Comparison of ENCODE assay signal across 18 cellular contexts in the genomic region with DNA sequence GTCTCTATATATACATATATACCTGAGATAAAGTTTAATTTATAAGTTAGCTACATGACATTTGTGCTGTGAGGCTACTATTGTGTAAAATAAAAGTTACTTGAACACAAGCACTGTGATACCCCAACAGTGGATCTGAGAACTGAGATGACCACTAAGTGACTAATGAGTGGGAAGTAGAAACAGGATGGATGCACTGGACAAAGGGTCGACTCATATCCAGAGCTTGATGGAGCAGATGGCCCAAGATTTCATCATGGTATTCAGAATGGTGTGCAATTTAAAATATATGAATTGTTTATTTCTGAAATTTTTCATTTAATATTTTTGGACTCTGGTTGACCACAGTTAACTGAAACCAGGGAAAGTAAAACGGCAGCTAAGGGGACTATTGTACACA.
DNase-seq lines count a peak whose midpoint lies in the region; ATAC-seq and TF ChIP-seq lines count a peak whose summit lies in the region.
"Had no signal": no experiment of that assay in that cellular context is flagged by ENCODE, and none has a peak within 500 bp of the region (broad histone marks: within the 10 kb centered on the region; RNA-seq: fewer than 3 reads in every experiment).

No MANE protein-coding gene starts in this region.

- H3K4me3 ChIP-seq in sigmoid colon, result no peak overlapping the region
- H3K4me3 ChIP-seq: coronary artery, heart left ventricle, transverse colon had no signal

- no peaks in the 10 kb centered on the region for H3K36me3 ChIP-seq in sigmoid colon
- H3K36me3 ChIP-seq: heart left ventricle, transverse colon had no signal

- no peak for TF ChIP-seq POLR2A in sigmoid colon (IDR thresholded peaks at IDR 0.05)

- 29 to 34% methylated on average over 2 of the region's 2 CpGs for WGBS in sigmoid colon, 2 donors

- peak; percentile 86 for ATAC-seq in GM19395 (IDR thresholded peaks at IDR 0.05; ENCODE audit: unreplicated experiment)
- peak; percentile 89 for ATAC-seq in HG02884 (IDR thresholded peaks at IDR 0.05; ENCODE audit: unreplicated experiment)
- ATAC-seq: HCT116, heart left ventricle, right cardiac atrium had no signal

- H3K27ac ChIP-seq in sigmoid colon, result no peak overlapping the region
- H3K27ac ChIP-seq: coronary artery, heart left ventricle, transverse colon had no signal

- intact Hi-C loops in sigmoid colon (cut with DNase I), result no loop called here

- TF ChIP-seq CTCF in sigmoid colon (IDR thresholded peaks at IDR 0.05), result no peak

- H3K4me1 ChIP-seq in sigmoid colon, result no peaks in the 10 kb centered on the region
- H3K4me1 ChIP-seq: heart left ventricle, transverse colon had no signal

- H3K9me3 ChIP-seq in sigmoid colon, result no peaks in the 10 kb centered on the region
- H3K9me3 ChIP-seq: heart left ventricle, transverse colon had no signal

- DNase-seq in M059J (ENCODE audit: low read depth), result peak; percentile 43
- peak; percentile 24 for DNase-seq in glomerular visceral epithelial cell (ENCODE audit: extremely low spot score)
- no peak for DNase-seq in nucleus accumbens (lab: John Stamatoyannopoulos, UW)
- DNase-seq in sigmoid colon, result no peak
- DNase-seq in NCI-H345 treated with DMSO at 0.1 percent for 48 hours (lab: John Stamatoyannopoulos, UW; ENCODE audit: unreplicated experiment), result no peak
- DNase-seq in NCI-H2081 (lab: John Stamatoyannopoulos, UW), result no peak
- DNase-seq: activated CD4-positive, alpha-beta memory T cell treated with anti-CD3 and anti-CD28 coated beads for 36 hours; activated naive CD4-positive, alpha-beta T cell treated with anti-CD3 and anti-CD28 coated beads, Interleukin-2, amount 10 ng/mL, durations not matched to agents 7 days and 5 days; Calu3; heart left ventricle; KBM-7; NCI-H524; right cardiac atrium; transverse colon had no signal

- H3K27me3 ChIP-seq in sigmoid colon, result no peaks in the 10 kb centered on the region
- H3K27me3 ChIP-seq: heart left ventricle, transverse colon had no signal

- no peak for TF ChIP-seq EP300 in sigmoid colon (IDR thresholded peaks at IDR 0.05)

Comparison
In these comparisons a context has a peak if more than half of its experiments do, and no peak if none do; other contexts are left out.
1. DNase-seq: peak in M059J (single experiment) and glomerular visceral epithelial cell (single experiment); none in nucleus accumbens (0 of 56), sigmoid colon (single experiment), NCI-H345 treated with DMSO at 0.1 percent for 48 hours (single experiment) and NCI-H2081 (0 of 2).